22 cellular contexts compared by ENCODE assay signal in the genomic region with DNA sequence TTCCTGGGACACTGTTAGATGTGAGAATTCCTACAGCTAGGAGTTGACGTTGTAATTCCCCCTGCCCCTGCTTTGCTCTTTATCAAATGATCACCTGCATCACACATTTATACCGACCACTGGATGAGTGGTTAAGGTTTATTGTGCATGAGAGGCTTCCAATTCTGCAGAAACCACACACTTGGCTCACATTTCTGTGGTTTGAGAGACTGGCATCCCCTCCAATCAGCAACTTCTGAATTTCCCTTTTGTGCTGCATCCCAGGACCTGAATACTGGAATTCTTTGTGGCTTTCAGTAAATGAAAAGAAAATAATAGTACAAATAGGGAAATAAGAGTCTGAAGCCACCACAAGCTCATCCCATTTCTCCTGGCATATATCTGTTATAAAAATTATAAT.
DNase-seq lines count a peak whose midpoint lies in the region; ATAC-seq and TF ChIP-seq lines count a peak whose summit lies in the region.
"Had no signal": no experiment of that assay in that cellular context is flagged by ENCODE, and none has a peak within 500 bp of the region (broad histone marks: within the 10 kb centered on the region; RNA-seq: fewer than 3 reads in every experiment).

No MANE protein-coding gene starts in this region.

- 100% methylated on average over 2 of the region's 2 CpGs for WGBS in endodermal cell (ENCODE audit: insufficient coverage in 1 of 2, insufficient read length in 1 of 2), 2 experiments
- 55% methylated on average over 2 of the region's 2 CpGs for WGBS in esophagus muscularis mucosa

- no peaks in the 10 kb centered on the region for H3K27me3 Mint-ChIP-seq in endodermal cell (ENCODE audit: insufficient read depth)
- H3K27me3 Mint-ChIP-seq in activated CD4-positive, alpha-beta T cell treated with anti-CD3 and anti-CD28 coated beads for 36 hours: no peaks in the 10 kb centered on the region
- H3K27me3 Mint-ChIP-seq: activated naive CD8-positive, alpha-beta T cell had no signal

- POLR2A ChIA-PET in activated CD4-positive, alpha-beta T cell treated with anti-CD3 and anti-CD28 coated beads for 36 hours (lab: Charles Lee): no interaction called here

- H3K9ac ChIP-seq in endodermal cell (ENCODE audit: extremely low read depth, low read length, poor library complexity, severe bottlenecking): no peak overlapping the region
- H3K9ac ChIP-seq: neural progenitor cell had no signal

- peaks cover 5% of the 10 kb centered on the region for H3K36me3 Mint-ChIP-seq in endodermal cell (ENCODE audit: low read depth)
- H3K36me3 Mint-ChIP-seq in activated CD4-positive, alpha-beta T cell treated with anti-CD3 and anti-CD28 coated beads for 36 hours (ENCODE audit: low read depth): no peaks in the 10 kb centered on the region
- H3K36me3 Mint-ChIP-seq: activated naive CD8-positive, alpha-beta T cell; neural progenitor cell had no signal

- H3K4me1 Mint-ChIP-seq in endodermal cell: no peaks in the 10 kb centered on the region
- no peaks in the 10 kb centered on the region for H3K4me1 Mint-ChIP-seq in activated CD4-positive, alpha-beta T cell treated with anti-CD3 and anti-CD28 coated beads for 36 hours
- H3K4me1 Mint-ChIP-seq: neural progenitor cell had no signal

- H3K4me1 ChIP-seq in SJCRH30: no peaks in the 10 kb centered on the region
- H3K4me1 ChIP-seq in endodermal cell (ENCODE audit: control insufficient read depth, insufficient read depth, low read length): no peaks in the 10 kb centered on the region
- H3K4me1 ChIP-seq in esophagus muscularis mucosa: no peaks in the 10 kb centered on the region
- H3K4me1 ChIP-seq: neural progenitor cell, prostate gland had no signal

- H3K27me3 ChIP-seq in SJCRH30 (no peaks in the 10 kb centered on the region), endodermal cell (ENCODE audit: control insufficient read depth, insufficient read depth, low read length, poor library complexity, severe bottlenecking) (no peaks in the 10 kb centered on the region), esophagus muscularis mucosa (no peaks in the 10 kb centered on the region)
- H3K27me3 ChIP-seq: neural progenitor cell, stomach had no signal

- no peak overlapping the region for H3K4me3 Mint-ChIP-seq in endodermal cell
- H3K4me3 Mint-ChIP-seq in activated CD4-positive, alpha-beta T cell treated with anti-CD3 and anti-CD28 coated beads for 36 hours: no peak overlapping the region
- H3K4me3 Mint-ChIP-seq: activated naive CD8-positive, alpha-beta T cell; neural progenitor cell had no signal

- no peak for TF ChIP-seq CTCF in epithelial cell of esophagus (IDR thresholded peaks at IDR 0.05; ENCODE audit: insufficient read depth, low read depth, low read length, missing control alignments)
- TF ChIP-seq CTCF in endodermal cell (conservative IDR thresholded peaks at IDR 0.05): no peak
- TF ChIP-seq CTCF in esophagus muscularis mucosa (IDR thresholded peaks at IDR 0.05): no peak

- no peaks in the 10 kb centered on the region for H3K36me3 ChIP-seq in SJCRH30
- no peaks in the 10 kb centered on the region for H3K36me3 ChIP-seq in endodermal cell (ENCODE audit: control insufficient read depth, insufficient read depth, low read length)
- no peaks in the 10 kb centered on the region for H3K36me3 ChIP-seq in esophagus muscularis mucosa
- H3K36me3 ChIP-seq: neural progenitor cell, prostate gland, stomach had no signal

- H3K4me3 ChIP-seq in SJCRH30 (no peak overlapping the region), epithelial cell of esophagus (ENCODE audit: low read length) (no peak overlapping the region), endodermal cell (ENCODE audit: low read length) (no peak overlapping the region), esophagus muscularis mucosa (no peak overlapping the region)
- H3K4me3 ChIP-seq: dorsolateral prefrontal cortex, neural progenitor cell, prostate gland, smooth muscle cell, stomach had no signal

- intact Hi-C loops in activated CD4-positive, alpha-beta T cell treated with anti-CD3 and anti-CD28 coated beads for 36 hours (cut with DNase I, micrococcal nuclease): no loop called here
- intact Hi-C loops in esophagus muscularis mucosa (cut with DNase I): no loop called here

- TF ChIP-seq POLR2A in esophagus muscularis mucosa (IDR thresholded peaks at IDR 0.05; ENCODE audit: low read depth): no peak

- ATAC-seq in activated CD4-positive, alpha-beta T cell treated with anti-CD3 and anti-CD28 coated beads for 36 hours: no peak
- ATAC-seq: left ventricle myocardium superior had no signal

- no peak for TF ChIP-seq EP300 in esophagus muscularis mucosa (IDR thresholded peaks at IDR 0.05)

- H3K27ac ChIP-seq in SJCRH30 (no peak overlapping the region), endodermal cell (ENCODE audit: low read depth, low read length) (no peak overlapping the region), esophagus muscularis mucosa (replicated peaks in 1 of 4) (no peak overlapping the region)
- H3K27ac ChIP-seq: dorsolateral prefrontal cortex, neural progenitor cell, prostate gland, stomach had no signal

- DNase-seq in GM04504 (ENCODE audit: low read depth): peak; percentile 35
- peak; percentile 2 to 23 for DNase-seq in SJCRH30
- DNase-seq in epithelial cell of esophagus (ENCODE audit: low read depth): peak; percentile 9
- DNase-seq in non-pigmented ciliary epithelial cell (ENCODE audit: low read depth): peak; percentile 44
- DNase-seq in endodermal cell: no peak
- no peak for DNase-seq in anterior cingulate cortex (lab: John Stamatoyannopoulos, UW)
- no peak for DNase-seq in activated CD4-positive, alpha-beta T cell treated with anti-CD3 and anti-CD28 coated beads for 36 hours
- no peak for DNase-seq in esophagus muscularis mucosa (ENCODE audit: extremely low spot score)
- DNase-seq: activated CD4-positive, alpha-beta T cell treated with anti-CD3 and anti-CD28 coated beads for 4 hours; caudate nucleus; dorsolateral prefrontal cortex; EL; glutamatergic neuron; left ventricle myocardium superior; NCI-H69; stimulated activated CD4-positive, alpha-beta T cell treated with anti-CD3 and anti-CD28 coated beads, Interleukin-2, amount 100 ng/mL, for 48 hours; stomach; trophoblast cell had no signal

- no peak overlapping the region for H3K27ac Mint-ChIP-seq in endodermal cell
- H3K27ac Mint-ChIP-seq in activated CD4-positive, alpha-beta T cell treated with anti-CD3 and anti-CD28 coated beads for 36 hours: no peak overlapping the region
- H3K27ac Mint-ChIP-seq: activated naive CD8-positive, alpha-beta T cell; neural progenitor cell had no signal

- CTCF ChIA-PET in activated CD4-positive, alpha-beta T cell treated with anti-CD3 and anti-CD28 coated beads for 36 hours (lab: Charles Lee): no interaction called here

- H3K9me3 ChIP-seq in SJCRH30 (replicated peaks) (no peaks in the 10 kb centered on the region), endodermal cell (ENCODE audit: control insufficient read depth, low read length) (peaks cover 8% of the 10 kb centered on the region), esophagus muscularis mucosa (no peaks in the 10 kb centered on the region)
- H3K9me3 ChIP-seq: prostate gland, stomach had no signal

- peaks cover 10% of the 10 kb centered on the region for H3K9me3 Mint-ChIP-seq in endodermal cell
- H3K9me3 Mint-ChIP-seq in activated CD4-positive, alpha-beta T cell treated with anti-CD3 and anti-CD28 coated beads for 36 hours (ENCODE audit: low read depth): peaks cover 7% of the 10 kb centered on the region

Comparison
In these comparisons a context has a peak if more than half of its experiments do, and no peak if none do; other contexts are left out.
1. DNase-seq: peak in GM04504 (single experiment), SJCRH30 (2 of 2), epithelial cell of esophagus (single experiment) and non-pigmented ciliary epithelial cell (single experiment); none in endodermal cell (single experiment), anterior cingulate cortex (0 of 58), activated CD4-positive, alpha-beta T cell treated with anti-CD3 and anti-CD28 coated beads for 36 hours (single experiment) and esophagus muscularis mucosa (single experiment).